Comparison of ENCODE assay signal across 12 cellular contexts in genomic region chr18:74631242-74632087, GRCh38. TPM values are rescaled to one million over a fixed set of nuclear protein-coding genes. Genes with fewer than 3 reads are reported as not detected.
DNase-seq lines count a peak whose midpoint lies in the region; ATAC-seq lines count a peak whose summit lies in the region.
"Had no signal": no experiment of that assay in that cellular context is flagged by ENCODE, and none has a peak within 500 bp of the region (broad histone marks: within the 10 kb centered on the region; RNA-seq: fewer than 3 reads in every experiment).

No MANE protein-coding gene starts in this region.

- H3K9me3 Mint-ChIP-seq in activated T-helper 17 cell treated with anti-CD3 and anti-CD28 coated beads, Interleukin-2, amount 50 U/mL, for 72 hours = no peaks in the 10 kb centered on the region
- no peaks in the 10 kb centered on the region for H3K9me3 Mint-ChIP-seq in immature natural killer cell

- peak; percentile 52 for ATAC-seq in activated T-helper 17 cell treated with anti-CD3 and anti-CD28 coated beads, Interleukin-2, amount 50 U/mL, for 72 hours (replicated peaks)
- ATAC-seq in HG02885 (IDR thresholded peaks at IDR 0.05; ENCODE audit: poor library complexity, unreplicated experiment) = no peak
- ATAC-seq in GM21423 (IDR thresholded peaks at IDR 0.05; ENCODE audit: unreplicated experiment) = no peak

- peak overlapping the region; percentile 81 for H3K27ac Mint-ChIP-seq in activated T-helper 17 cell treated with anti-CD3 and anti-CD28 coated beads, Interleukin-2, amount 50 U/mL, for 72 hours
- H3K27ac Mint-ChIP-seq in immature natural killer cell = peak overlapping the region; percentile 47 to 90 (median 85)

- DNase-seq in CD1c-positive myeloid dendritic cell (ENCODE audit: extremely low spot score) (peak; percentile 40), immature natural killer cell (no peak), T1000 (lab: John Stamatoyannopoulos, UW) (no peak), NCI-H774 (lab: John Stamatoyannopoulos, UW) (no peak)
- DNase-seq in Jurkat, Clone E6-1 (ENCODE audit: low read depth, low spot score) = peak; percentile 92
- DNase-seq: activated CD8-positive, alpha-beta memory T cell treated with anti-CD3 and anti-CD28 coated beads for 24 hours; cortex of kidney; NCI-H2029; small intestine had no signal

- no peaks in the 10 kb centered on the region for H3K27me3 Mint-ChIP-seq in activated T-helper 17 cell treated with anti-CD3 and anti-CD28 coated beads, Interleukin-2, amount 50 U/mL, for 72 hours
- H3K27me3 Mint-ChIP-seq in immature natural killer cell (ENCODE audit: low read depth in 3 of 3) = peaks cover 0 to 2% (median 1%) of the 10 kb centered on the region in 3 donors

- H3K36me3 Mint-ChIP-seq in activated T-helper 17 cell treated with anti-CD3 and anti-CD28 coated beads, Interleukin-2, amount 50 U/mL, for 72 hours (ENCODE audit: low read depth) = peaks cover 42% of the 10 kb centered on the region
- peaks cover 24 to 38% (median 33%) of the 10 kb centered on the region in 3 donors for H3K36me3 Mint-ChIP-seq in immature natural killer cell

- peaks cover 34% of the 10 kb centered on the region for H3K4me1 Mint-ChIP-seq in activated T-helper 17 cell treated with anti-CD3 and anti-CD28 coated beads, Interleukin-2, amount 50 U/mL, for 72 hours
- H3K4me1 Mint-ChIP-seq in immature natural killer cell = peaks cover 22 to 36% of the 10 kb centered on the region in 2 donors

- H3K4me3 ChIP-seq in Jurkat, Clone E6-1 (ENCODE audit: low read length) = peak overlapping the region; percentile 33

- H3K4me3 Mint-ChIP-seq in activated T-helper 17 cell treated with anti-CD3 and anti-CD28 coated beads, Interleukin-2, amount 50 U/mL, for 72 hours = peak overlapping the region; percentile 65
- H3K4me3 Mint-ChIP-seq in immature natural killer cell = peak overlapping the region; percentile 48 to 79 (median 70)

RNA-seq across cellular contexts. Expression of gene ZNF407, which starts 33.8 kb away (rescaled TPM):
- 3.6 TPM for polyA plus RNA-seq in Jurkat, Clone E6-1 (2012; ENCODE audit: insufficient read depth, insufficient read length)
- 10 to 100 TPM; 17.9 to 22.5 TPM for total RNA-seq in activated T-helper 17 cell treated with anti-CD3 and anti-CD28 coated beads, Interleukin-2, amount 50 U/mL, for 72 hours
- polyA plus RNA-seq in immature natural killer cell = 1 to 10 TPM; 1.5 to 4.7 (median 1.5) TPM

Comparison
In these comparisons a context has a peak if more than half of its experiments do, and no peak if none do; other contexts are left out.
1. DNase-seq: peak in CD1c-positive myeloid dendritic cell (single experiment) and Jurkat, Clone E6-1 (single experiment); none in immature natural killer cell (0 of 3), T1000 (single experiment) and NCI-H774 (single experiment).